Comparison of ENCODE assay signal across 8 cellular contexts in genomic region chr5:154811653-154812465, GRCh38. TPM values are rescaled to one million over a fixed set of nuclear protein-coding genes. Genes with fewer than 3 reads are reported as not detected.
DNase-seq lines count a peak whose midpoint lies in the region; ATAC-seq and TF ChIP-seq lines count a peak whose summit lies in the region.

No MANE protein-coding gene starts in this region.

- no peak overlapping the region for H3K27ac ChIP-seq in endodermal cell (ENCODE audit: low read depth, low read length)

- TF ChIP-seq CTCF in endodermal cell (conservative IDR thresholded peaks at IDR 0.05), result peak; percentile 95
- peak; percentile 83 for TF ChIP-seq CTCF in mucosa of descending colon (IDR thresholded peaks at IDR 0.05)

- H3K36me3 ChIP-seq in endodermal cell (ENCODE audit: control insufficient read depth, insufficient read depth, low read length) (peaks cover 91% of the 10 kb centered on the region), mucosa of descending colon (ENCODE audit: low read depth) (no peaks in the 10 kb centered on the region)

- H3K4me3 ChIP-seq in endodermal cell (ENCODE audit: low read length) (no peak overlapping the region), mucosa of descending colon (no peak overlapping the region)

- ATAC-seq in HG02798 (IDR thresholded peaks at IDR 0.05; ENCODE audit: poor library complexity, unreplicated experiment) (peak; percentile 75), mucosa of descending colon (peak; percentile 90), GM21737 (IDR thresholded peaks at IDR 0.05; ENCODE audit: unreplicated experiment) (no peak)

- peaks cover 82% of the 10 kb centered on the region for H3K36me3 Mint-ChIP-seq in endodermal cell (ENCODE audit: low read depth)

- peak; percentile 76 for DNase-seq in GM03348 (ENCODE audit: low spot score)
- peak; percentile 23 for DNase-seq in NCI-H774 (lab: John Stamatoyannopoulos, UW)
- peak; percentile 77 for DNase-seq in activated CD8-positive, alpha-beta memory T cell treated with anti-CD3 and anti-CD28 coated beads for 24 hours
- peak; percentile 84 for DNase-seq in endodermal cell
- peak in 2 of 3 donors; percentile 70 to 75 for DNase-seq in mucosa of descending colon
- DNase-seq in stimulated activated CD8-positive, alpha-beta memory T cell treated with anti-CD3 and anti-CD28 coated beads, Interleukin-7, amount 100 ng/mL, for 4 hours (ENCODE audit: low read depth in 2 of 2), result peak; percentile 28 to 33

- H3K4me3 Mint-ChIP-seq in endodermal cell, result no peak overlapping the region

- no peak overlapping the region for H3K9ac ChIP-seq in endodermal cell (ENCODE audit: extremely low read depth, low read length, poor library complexity, severe bottlenecking)

- no peaks in the 10 kb centered on the region for H3K9me3 Mint-ChIP-seq in endodermal cell

- no peaks in the 10 kb centered on the region for H3K27me3 ChIP-seq in endodermal cell (ENCODE audit: control insufficient read depth, insufficient read depth, low read length, poor library complexity, severe bottlenecking)

- peak overlapping the region; percentile 58 for H3K27ac Mint-ChIP-seq in endodermal cell

- H3K4me1 ChIP-seq in endodermal cell (ENCODE audit: control insufficient read depth, insufficient read depth, low read length) (peaks cover 10% of the 10 kb centered on the region), mucosa of descending colon (ENCODE audit: low read depth) (no peaks in the 10 kb centered on the region)

- intact Hi-C loops in mucosa of descending colon (cut with DNase I, micrococcal nuclease), result loop anchor here in 1 of 2 donors (5.0 kb wide), 1 partner anchor 160 kb away; no protein-coding TSS in a partner anchor

- H3K4me1 Mint-ChIP-seq in endodermal cell, result peaks cover 18% of the 10 kb centered on the region

- H3K27me3 Mint-ChIP-seq in endodermal cell (ENCODE audit: insufficient read depth), result no peaks in the 10 kb centered on the region

- 65 to 79% methylated on average over 2 to 3 of the region's 3 CpGs for WGBS in endodermal cell (ENCODE audit: insufficient coverage in 1 of 2, insufficient read length in 1 of 2), 2 experiments

- H3K9me3 ChIP-seq in endodermal cell (ENCODE audit: control insufficient read depth, low read length), result no peaks in the 10 kb centered on the region
- H3K9me3 ChIP-seq in mucosa of descending colon, result no peaks in the 10 kb centered on the region

RNA-seq across cellular contexts. Expression of gene FAXDC2, which starts 38.5 kb away (rescaled TPM):
- total RNA-seq in endodermal cell (1 to 10 TPM; 2.3 to 6.2 TPM), mucosa of descending colon (10 to 100 TPM; 18.1 to 55.9 (median 20.9) TPM)
- 12.0 TPM for polyA plus RNA-seq in endodermal cell (2013, experiment 1 of 2)
- 10.4 TPM for polyA plus RNA-seq in endodermal cell (2013, experiment 2 of 2)

RNA-seq across cellular contexts. Expression of gene CNOT8, which starts 46.6 kb away (rescaled TPM):
- total RNA-seq in endodermal cell, result 10 to 100 TPM; 44.6 to 48.8 TPM
- polyA plus RNA-seq in endodermal cell (2013, experiment 1 of 2), result 71.1 TPM
- 71.0 TPM for polyA plus RNA-seq in endodermal cell (2013, experiment 2 of 2)
- total RNA-seq in mucosa of descending colon, result 10 to 100 TPM; 55.4 to 60.3 (median 58.9) TPM

RNA-seq across cellular contexts. Expression of gene LARP1, which starts 56.7 kb away (rescaled TPM):
- total RNA-seq in endodermal cell, result 100 to 1,000 TPM; 193 to 273 TPM
- 115 TPM for polyA plus RNA-seq in endodermal cell (2013, experiment 1 of 2)
- polyA plus RNA-seq in endodermal cell (2013, experiment 2 of 2), result 107 TPM
- total RNA-seq in mucosa of descending colon, result 100 to 1,000 TPM; 127 to 157 (median 140) TPM

Comparison
In these comparisons a context has a peak if more than half of its experiments do, and no peak if none do; other contexts are left out.
1. DNase-seq: peak in every context shown above with its lines; median percentile 84 in endodermal cell; 77 in activated CD8-positive, alpha-beta memory T cell treated with anti-CD3 and anti-CD28 coated beads for 24 hours; 76 in GM03348; 72 in mucosa of descending colon; 30 in stimulated activated CD8-positive, alpha-beta memory T cell treated with anti-CD3 and anti-CD28 coated beads, Interleukin-7, amount 100 ng/mL, for 4 hours; 23 in NCI-H774.